In the genomic region with DNA sequence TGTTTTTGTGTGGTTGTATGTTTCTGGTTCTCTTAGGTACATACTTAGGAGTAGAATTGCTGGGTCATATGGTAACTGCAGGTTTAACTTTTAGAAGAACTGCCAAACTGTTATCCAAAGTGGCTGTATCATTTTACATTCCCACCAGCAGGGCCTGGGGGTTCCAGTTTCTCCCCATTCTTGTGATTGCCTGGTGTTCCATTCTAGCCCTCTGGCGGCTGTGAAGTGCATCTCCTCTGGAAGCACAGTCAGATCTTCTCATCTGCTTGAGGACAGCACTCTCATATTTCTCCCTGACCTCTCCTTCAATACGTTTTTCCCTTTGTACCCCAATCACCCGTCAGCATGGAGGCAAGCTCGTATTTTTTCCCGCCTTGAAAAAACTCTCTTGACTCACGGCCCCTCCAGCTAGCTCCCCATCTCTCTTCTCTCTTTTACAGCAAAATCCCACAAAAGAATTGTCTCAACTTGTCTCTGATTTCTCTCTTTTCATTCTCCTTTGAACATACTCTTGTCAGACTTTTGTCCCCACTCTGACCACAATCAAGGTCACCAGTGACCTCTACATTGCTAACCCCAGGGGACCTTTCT, we compare ENCODE assay signal across 10 cellular contexts. TPM values are rescaled to one million over a fixed set of nuclear protein-coding genes. Genes with fewer than 3 reads are reported as not detected.
DNase-seq lines count a peak whose midpoint lies in the region; FAIRE-seq and TF ChIP-seq lines count a peak whose summit lies in the region.
"Had no signal": no experiment of that assay in that cellular context is flagged by ENCODE, and none has a peak within 500 bp of the region (broad histone marks: within the 10 kb centered on the region; RNA-seq: fewer than 3 reads in every experiment).

No MANE protein-coding gene starts in this region.

- H3K9ac ChIP-seq in SK-N-SH, result no peak overlapping the region

- no peak overlapping the region for H3K4me3 ChIP-seq in AG04449 (ENCODE audit: low read depth, low read length)
- H3K4me3 ChIP-seq in SK-N-SH (ENCODE audit: low read depth in 2 of 2, low read length in 1 of 2), result no peak overlapping the region

- H3K27ac ChIP-seq in SK-N-SH (ENCODE audit: low read depth in 2 of 2, low read length in 1 of 2), result no peak overlapping the region

- H2AFZ ChIP-seq in SK-N-SH (ENCODE audit: low read depth), result no peak overlapping the region

- intact Hi-C loops in activated CD4-positive, alpha-beta T cell treated with anti-CD3 and anti-CD28 coated beads, Interleukin-2, amount 10 ng/mL, durations not matched to agents 24 days and 14 days (cut with micrococcal nuclease), result loop anchor here (5.0 kb wide), 3 partner anchors 248 to 628 kb away; partner anchors contain the start of gene NECTIN1

- no peaks in the 10 kb centered on the region for H3K36me3 ChIP-seq in SK-N-SH (replicated peaks in 1 of 2; ENCODE audit: control insufficient read depth in 1 of 2, insufficient read depth in 2 of 2, low read length in 1 of 2)

- peaks cover 6% of the 10 kb centered on the region; the same call in 1 of the 2 replicates for H3K27me3 ChIP-seq in SK-N-SH (ENCODE audit: insufficient read depth)

- no peak for TF ChIP-seq RAD21 in SK-N-SH (IDR thresholded peaks at IDR 0.05; ENCODE audit: low read length)

- no peaks in the 10 kb centered on the region for H3F3A ChIP-seq in SK-N-SH (replicated peaks; ENCODE audit: insufficient read depth)

- no peaks in the 10 kb centered on the region for H3K79me2 ChIP-seq in SK-N-SH (ENCODE audit: insufficient read depth)

- H3K9me3 ChIP-seq in SK-N-SH, result no peaks in the 10 kb centered on the region

- H3K27ac Mint-ChIP-seq in activated CD4-positive, alpha-beta T cell treated with anti-CD3 and anti-CD28 coated beads, Interleukin-2, amount 10 ng/mL, durations not matched to agents 24 days and 14 days, result no peak overlapping the region

- no peaks in the 10 kb centered on the region for H3K9me3 Mint-ChIP-seq in activated CD4-positive, alpha-beta T cell treated with anti-CD3 and anti-CD28 coated beads, Interleukin-2, amount 10 ng/mL, durations not matched to agents 24 days and 14 days

- H3K4me2 ChIP-seq in SK-N-SH, result no peak overlapping the region

- H3K36me3 Mint-ChIP-seq in activated CD4-positive, alpha-beta T cell treated with anti-CD3 and anti-CD28 coated beads, Interleukin-2, amount 10 ng/mL, durations not matched to agents 24 days and 14 days (ENCODE audit: low read depth), result no peaks in the 10 kb centered on the region

- WGBS in SK-N-SH (ENCODE audit: low lambda C conversion rate), result 64% methylated on average over 6 of the region's 6 CpGs

- peaks cover 0 to 8% of the 10 kb centered on the region in 2 experiments; a peak in 1 of 4 replicates for H3K4me1 ChIP-seq in SK-N-SH (ENCODE audit: control insufficient read depth in 1 of 2, insufficient read depth in 2 of 2, low read depth in 1 of 2, low read length in 1 of 2)

- TF ChIP-seq EP300 in SK-N-SH (IDR thresholded peaks at IDR 0.05; ENCODE audit: borderline replicate concordance in 1 of 2, low read depth in 1 of 2, low read length in 1 of 2), result no peak

- H3K9me2 ChIP-seq in SK-N-SH, result no peaks in the 10 kb centered on the region

- no peaks in the 10 kb centered on the region for H3K4me1 Mint-ChIP-seq in activated CD4-positive, alpha-beta T cell treated with anti-CD3 and anti-CD28 coated beads, Interleukin-2, amount 10 ng/mL, durations not matched to agents 24 days and 14 days

- peaks cover 2% of the 10 kb centered on the region for H3K27me3 Mint-ChIP-seq in activated CD4-positive, alpha-beta T cell treated with anti-CD3 and anti-CD28 coated beads, Interleukin-2, amount 10 ng/mL, durations not matched to agents 24 days and 14 days

- DNase-seq in AG04449 (ENCODE audit: low read depth, low spot score) (no peak), GM18507 (ENCODE audit: extremely low spot score, insufficient read length, low read depth) (no peak), SK-N-SH (no peak), fibroblast of peridontal ligament (ENCODE audit: extremely low read depth) (peak; percentile 45), kidney glomerular epithelial cell (lab: John Stamatoyannopoulos, UW) (no peak), NCI-H526 treated with DMSO at 0.1 percent for 48 hours (lab: John Stamatoyannopoulos, UW) (no peak)
- no peak for DNase-seq in activated CD4-positive, alpha-beta T cell treated with anti-CD3 and anti-CD28 coated beads, Interleukin-2, amount 10 ng/mL, durations not matched to agents 24 days and 14 days
- no peak for DNase-seq in NK-92 treated with Interleukin-12 subunit alpha and Interleukin-12 subunit beta, amount 100 ng/mL, for 24 hours (lab: John Stamatoyannopoulos, UW)
- DNase-seq: T1000 had no signal

- peak; percentile 83 for TF ChIP-seq CTCF in AG04449 (IDR thresholded peaks at IDR 0.05; ENCODE audit: insufficient read depth, low read length, missing control alignments)
- peak; percentile 69 for TF ChIP-seq CTCF in SK-N-SH (IDR thresholded peaks at IDR 0.05)

- POLR2A ChIA-PET in AG04449 (lab: Yijun Ruan, JAX) (no interaction called here), SK-N-SH (lab: Yijun Ruan, JAX) (no interaction called here)

- CTCF ChIA-PET in AG04449 (lab: Yijun Ruan, JAX), result interaction anchor here (0.8 to 18.4 kb wide), 33 partner anchors 9 to 820 kb away, joined by 3 to 425 read pairs (median 5); partner anchors contain the start of genes C1QTNF5, NECTIN1 and USP2
- CTCF ChIA-PET in SK-N-SH (lab: Yijun Ruan, JAX), result interaction anchor here (0.8 to 16.3 kb wide), 21 partner anchors 14 to 681 kb away, joined by 3 to 390 read pairs (median 4); partner anchors contain the start of genes NECTIN1, THY1 and USP2

- no peak overlapping the region for H3K4me3 Mint-ChIP-seq in activated CD4-positive, alpha-beta T cell treated with anti-CD3 and anti-CD28 coated beads, Interleukin-2, amount 10 ng/mL, durations not matched to agents 24 days and 14 days

- no peaks in the 10 kb centered on the region for H4K20me1 ChIP-seq in SK-N-SH (ENCODE audit: insufficient read depth)

- peak; percentile 60 for FAIRE-seq in GM18507 (lab: Jason Lieb, UNC)

TF ChIP-seq in SK-N-SH, 30 proteins besides CTCF, POLR2A, EP300 and RAD21:
- no peak for TF ChIP-seq MEF2A (IDR thresholded peaks at IDR 0.05; ENCODE audit: borderline replicate concordance, low read depth)
- no peak for TF ChIP-seq GATA2 (CRISPR knock-in tag; IDR thresholded peaks at IDR 0.05)
- TF ChIP-seq, protein P1, sequence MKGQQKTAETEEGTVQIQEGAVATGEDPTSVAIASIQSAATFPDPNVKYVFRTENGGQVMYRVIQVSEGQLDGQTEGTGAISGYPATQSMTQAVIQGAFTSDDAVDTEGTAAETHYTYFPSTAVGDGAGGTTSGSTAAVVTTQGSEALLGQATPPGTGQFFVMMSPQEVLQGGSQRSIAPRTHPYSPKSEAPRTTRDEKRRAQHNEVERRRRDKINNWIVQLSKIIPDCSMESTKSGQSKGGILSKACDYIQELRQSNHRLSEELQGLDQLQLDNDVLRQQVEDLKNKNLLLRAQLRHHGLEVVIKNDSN (IDR thresholded peaks at IDR 0.05; ENCODE audit: borderline replicate concordance, low read depth), result no peak
- TF ChIP-seq JUND (IDR thresholded peaks at IDR 0.05), result no peak

RNA-seq across cellular contexts. Expression of gene THY1, which starts 56.8 kb away (rescaled TPM):
- polyA plus RNA-seq in SK-N-SH (2012; rRNA removed), result 1,091 and 1,905 TPM in 2 replicates
- polyA plus RNA-seq in SK-N-SH (2012; cell fraction: cytosol; rRNA removed), result 451 and 1,082 TPM in 2 replicates
- 429 and 498 TPM in 2 replicates for polyA plus RNA-seq in SK-N-SH (2012; cell fraction: nucleus; rRNA removed)
- total RNA-seq in activated CD4-positive, alpha-beta T cell treated with anti-CD3 and anti-CD28 coated beads, Interleukin-2, amount 10 ng/mL, durations not matched to agents 24 days and 14 days, result 1.6 and 1.8 TPM in 2 replicates
- total RNA-seq: pulmonary artery endothelial cell had no signal
